ENCODE assay signal across 8 cellular contexts in the genomic region with DNA sequence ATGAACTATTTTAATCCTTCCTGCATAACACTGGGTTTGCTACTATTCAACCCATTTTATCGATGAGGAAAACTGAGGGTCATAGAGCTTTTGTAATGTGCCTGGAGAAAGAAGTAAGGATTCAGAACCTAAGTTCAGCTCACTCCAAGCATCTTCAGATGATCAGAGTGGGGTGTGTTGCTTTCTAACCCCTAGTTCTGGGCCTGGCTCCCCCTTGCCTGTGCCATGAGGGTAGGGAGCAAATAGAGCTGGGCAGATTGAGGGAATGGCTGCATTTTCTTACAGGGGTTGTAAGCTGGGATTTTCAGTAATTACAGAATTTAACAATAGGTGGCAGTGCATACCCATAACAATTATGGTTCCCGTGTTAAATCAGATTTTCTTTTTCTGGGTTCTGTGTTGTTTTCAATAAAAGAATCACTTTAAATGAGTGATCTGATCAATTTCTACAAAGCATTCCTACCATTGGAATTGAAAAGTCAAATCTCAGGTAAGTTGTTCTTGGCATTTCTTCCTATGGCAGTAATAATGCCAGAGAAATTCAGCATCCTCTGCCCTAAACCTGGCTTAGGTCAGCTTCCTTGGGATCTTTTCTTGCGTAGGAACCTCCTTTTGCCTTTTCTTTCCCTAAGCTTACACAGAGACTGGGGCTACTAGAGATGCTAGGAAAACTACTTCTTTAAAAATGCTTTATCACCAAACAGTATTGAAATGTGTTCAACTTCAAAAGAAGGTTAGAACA. TPM values are rescaled to one million over a fixed set of nuclear protein-coding genes. Genes with fewer than 3 reads are reported as not detected.
DNase-seq lines count a peak whose midpoint lies in the region; ATAC-seq, FAIRE-seq and TF ChIP-seq lines count a peak whose summit lies in the region.

No MANE protein-coding gene starts in this region.

- TF ChIP-seq CTCF in D721Med (IDR thresholded peaks at IDR 0.05; ENCODE audit: insufficient read depth, missing control alignments) (peak; percentile 66), NB4 (IDR thresholded peaks at IDR 0.05; ENCODE audit: low read depth, low read length) (peak; percentile 24), astrocyte of the cerebellum (IDR thresholded peaks at IDR 0.05; ENCODE audit: low read depth, low read length, missing control alignments) (peak; percentile 45), upper lobe of left lung (IDR thresholded peaks at IDR 0.05) (peak in 5 of 6 experiments; percentile 33 to 58 (median 46))

- 69 to 72% methylated on average over 3 of the region's 3 CpGs for WGBS in upper lobe of left lung, 2 donors

- no peaks in the 10 kb centered on the region for H3K9me3 ChIP-seq in upper lobe of left lung

- no peak overlapping the region for H3K27ac ChIP-seq in upper lobe of left lung

- no peak for TF ChIP-seq POLR2A in NB4 (IDR thresholded peaks at IDR 0.05; ENCODE audit: extremely low read depth, insufficient read length)
- TF ChIP-seq POLR2A in upper lobe of left lung (IDR thresholded peaks at IDR 0.05) = no peak

- no peak for FAIRE-seq in D721Med (lab: Jason Lieb, UNC)

- H3K4me3 ChIP-seq in NB4 (ENCODE audit: low read depth, low read length) (no peak overlapping the region), astrocyte of the cerebellum (ENCODE audit: low read depth, low read length) (no peak overlapping the region), upper lobe of left lung (no peak overlapping the region)

- ATAC-seq in GM21360 (IDR thresholded peaks at IDR 0.05; ENCODE audit: unreplicated experiment) (peak; percentile 63), upper lobe of left lung (ENCODE audit: low FRiP score in 2 of 2) (peak in 1 of 2 donors; percentile 70), GM19467 (IDR thresholded peaks at IDR 0.05; ENCODE audit: unreplicated experiment) (no peak)

- H3K4me1 ChIP-seq in upper lobe of left lung = peaks cover 13 to 21% (median 14%) of the 10 kb centered on the region in 4 donors

- no peaks in the 10 kb centered on the region for H3K27me3 ChIP-seq in upper lobe of left lung

- TF ChIP-seq EP300 in upper lobe of left lung (IDR thresholded peaks at IDR 0.05) = no peak

- peaks cover 0 to 6% (median 0%) of the 10 kb centered on the region in 4 donors for H3K36me3 ChIP-seq in upper lobe of left lung

- in situ Hi-C loops in astrocyte of the cerebellum (cut with HindIII; ENCODE audit: low sequenced_read_pairs) = no loop called here

- DNase-seq in D721Med (ENCODE audit: insufficient read length, low spot score) = no peak
- peak; percentile 44 for DNase-seq in NB4 (ENCODE audit: low read depth)
- no peak for DNase-seq in astrocyte of the cerebellum (ENCODE audit: low read depth)
- DNase-seq in kidney glomerular epithelial cell (lab: John Stamatoyannopoulos, UW) = peak; percentile 69
- no peak for DNase-seq in upper lobe of left lung
- DNase-seq in NCI-H2029 (lab: John Stamatoyannopoulos, UW) = no peak

RNA-seq across cellular contexts. Expression of a gene that starts 45.2 kb away (rescaled TPM):
- 10 to 100 TPM in 3 of 6 donors, 1 to 10 TPM in 3; 6.3 to 28.7 (median 9.5) TPM for total RNA-seq in upper lobe of left lung

Comparison
In these comparisons a context has a peak if more than half of its experiments do, and no peak if none do; other contexts are left out.
1. DNase-seq: peak in NB4 (single experiment) and kidney glomerular epithelial cell (single experiment); none in D721Med (single experiment), astrocyte of the cerebellum (single experiment), upper lobe of left lung (0 of 2) and NCI-H2029 (single experiment).
2. Peak in every context shown above with its lines, with median percentiles within 50 percentile points of each other: CTCF ChIP-seq.